In genomic region chr9:96420468-96421219, GRCh38 we compare ENCODE assay signal across 1 cellular context.
TF ChIP-seq lines count a peak whose summit lies in the region.

No MANE protein-coding gene starts in this region.

TF ChIP-seq in HepG2, 621 proteins besides CTCF, POLR2A, EP300 and RAD21 (continued from another document and continues in another):
- TF ChIP-seq ZBTB43 (CRISPR knock-in tag; conservative IDR thresholded peaks at IDR 0.05) (0 out of 2 replicates have a peak, but pooled peaks have one; percentile 63), THAP9 (CRISPR knock-in tag; IDR thresholded peaks at IDR 0.05; ENCODE audit: borderline replicate concordance) (no peak), SMAD3 (CRISPR knock-in tag; IDR thresholded peaks at IDR 0.05) (peak; percentile 70; the same call in 1 of the 2 replicates), ZNF761 (CRISPR knock-in tag; conservative IDR thresholded peaks at IDR 0.05) (0 out of 2 replicates have a peak, but pooled peaks have one; percentile 74), RCOR2 (CRISPR knock-in tag; IDR thresholded peaks at IDR 0.05) (peak; percentile 75; the same call in 1 of the 2 replicates), YEATS4 (CRISPR knock-in tag; IDR thresholded peaks at IDR 0.05; ENCODE audit: borderline replicate concordance) (peak; percentile 58; the same call in 1 of the 2 replicates), TARDBP (CRISPR knock-in tag; IDR thresholded peaks at IDR 0.05) (peak; percentile 81; the same call in 1 of the 2 replicates), NCOA2 (CRISPR knock-in tag; IDR thresholded peaks at IDR 0.05) (peak; percentile 84), ZNF770 (CRISPR knock-in tag; IDR thresholded peaks at IDR 0.05) (0 out of 2 replicates have a peak, but pooled peaks have one; percentile 20), MTF1 (CRISPR knock-in tag; IDR thresholded peaks at IDR 0.05) (no peak), ZNF782 (CRISPR knock-in tag; IDR thresholded peaks at IDR 0.05; ENCODE audit: borderline replicate concordance) (no peak), HMGXB3 (CRISPR knock-in tag; IDR thresholded peaks at IDR 0.05; ENCODE audit: borderline replicate concordance) (0 out of 2 replicates have a peak, but pooled peaks have one; percentile 48), ZEB1 (IDR thresholded peaks at IDR 0.05; ENCODE audit: insufficient replicate concordance, low read depth) (peak; percentile 66), TCF7 (IDR thresholded peaks at IDR 0.05; ENCODE audit: low read depth) (peak; percentile 63), NFIC (IDR thresholded peaks at IDR 0.05; ENCODE audit: low read length) (peak; percentile 74; the same call in 1 of the 2 replicates), GATAD1 (CRISPR knock-in tag; IDR thresholded peaks at IDR 0.05) (0 out of 2 replicates have a peak, but pooled peaks have one; percentile 46), JUN (CRISPR knock-in tag; IDR thresholded peaks at IDR 0.05) (peak; percentile 94), POGK (CRISPR knock-in tag; conservative IDR thresholded peaks at IDR 0.05) (no peak), ZNF205 (CRISPR knock-in tag; IDR thresholded peaks at IDR 0.05) (peak; percentile 81), FOXP4 (CRISPR knock-in tag; IDR thresholded peaks at IDR 0.05) (peak; percentile 89), SMAD1 (CRISPR knock-in tag; IDR thresholded peaks at IDR 0.05; ENCODE audit: borderline replicate concordance, low read depth) (no peak), TBX2 (CRISPR knock-in tag; IDR thresholded peaks at IDR 0.05; ENCODE audit: borderline replicate concordance) (peak; percentile 96), MEF2D (CRISPR knock-in tag; IDR thresholded peaks at IDR 0.05) (peak; percentile 99), CHCHD3 (CRISPR knock-in tag; IDR thresholded peaks at IDR 0.05) (no peak), SATB2 (CRISPR knock-in tag; IDR thresholded peaks at IDR 0.05) (no peak), AGO2 (optimal IDR thresholded peaks at IDR 0.05; ENCODE audit: low read depth, low read length) (no peak), GATAD2A (CRISPR knock-in tag; IDR thresholded peaks at IDR 0.05) (peak; percentile 94), ZNF816 (CRISPR knock-in tag; IDR thresholded peaks at IDR 0.05; ENCODE audit: borderline replicate concordance) (no peak), PPARG (CRISPR knock-in tag; conservative IDR thresholded peaks at IDR 0.05) (peak; percentile 100), KMT2A (CRISPR knock-in tag; IDR thresholded peaks at IDR 0.05) (peak; percentile 20; the same call in 1 of the 2 replicates), HDAC1 (CRISPR knock-in tag; IDR thresholded peaks at IDR 0.05) (peak; percentile 68), HOXA5 (CRISPR knock-in tag; IDR thresholded peaks at IDR 0.05) (peak; percentile 61), TGIF2 (CRISPR knock-in tag; IDR thresholded peaks at IDR 0.05) (peak; percentile 76; the same call in 1 of the 2 replicates), ZNF430 (CRISPR knock-in tag; IDR thresholded peaks at IDR 0.05) (0 out of 2 replicates have a peak, but pooled peaks have one; percentile 11), ZNF331 (CRISPR knock-in tag; IDR thresholded peaks at IDR 0.05) (peak; percentile 91; the same call in 1 of the 2 replicates)
- TF ChIP-seq, protein P1, sequence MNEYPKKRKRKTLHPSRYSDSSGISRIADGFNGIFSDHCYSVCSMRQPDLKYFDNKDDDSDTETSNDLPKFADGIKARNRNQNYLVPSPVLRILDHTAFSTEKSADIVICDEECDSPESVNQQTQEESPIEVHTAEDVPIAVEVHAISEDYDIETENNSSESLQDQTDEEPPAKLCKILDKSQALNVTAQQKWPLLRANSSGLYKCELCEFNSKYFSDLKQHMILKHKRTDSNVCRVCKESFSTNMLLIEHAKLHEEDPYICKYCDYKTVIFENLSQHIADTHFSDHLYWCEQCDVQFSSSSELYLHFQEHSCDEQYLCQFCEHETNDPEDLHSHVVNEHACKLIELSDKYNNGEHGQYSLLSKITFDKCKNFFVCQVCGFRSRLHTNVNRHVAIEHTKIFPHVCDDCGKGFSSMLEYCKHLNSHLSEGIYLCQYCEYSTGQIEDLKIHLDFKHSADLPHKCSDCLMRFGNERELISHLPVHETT (CRISPR knock-in tag; conservative IDR thresholded peaks at IDR 0.05) = 0 out of 2 replicates have a peak, but pooled peaks have one; percentile 34
- TF ChIP-seq, protein P2, sequence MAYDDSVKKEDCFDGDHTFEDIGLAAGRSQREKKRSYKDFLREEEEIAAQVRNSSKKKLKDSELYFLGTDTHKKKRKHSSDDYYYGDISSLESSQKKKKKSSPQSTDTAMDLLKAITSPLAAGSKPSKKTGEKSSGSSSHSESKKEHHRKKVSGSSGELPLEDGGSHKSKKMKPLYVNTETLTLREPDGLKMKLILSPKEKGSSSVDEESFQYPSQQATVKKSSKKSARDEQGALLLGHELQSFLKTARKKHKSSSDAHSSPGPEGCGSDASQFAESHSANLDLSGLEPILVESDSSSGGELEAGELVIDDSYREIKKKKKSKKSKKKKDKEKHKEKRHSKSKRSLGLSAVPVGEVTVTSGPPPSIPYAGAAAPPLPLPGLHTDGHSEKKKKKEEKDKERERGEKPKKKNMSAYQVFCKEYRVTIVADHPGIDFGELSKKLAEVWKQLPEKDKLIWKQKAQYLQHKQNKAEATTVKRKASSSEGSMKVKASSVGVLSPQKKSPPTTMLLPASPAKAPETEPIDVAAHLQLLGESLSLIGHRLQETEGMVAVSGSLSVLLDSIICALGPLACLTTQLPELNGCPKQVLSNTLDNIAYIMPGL (CRISPR knock-in tag; IDR thresholded peaks at IDR 0.05; ENCODE audit: borderline replicate concordance in 1 of 2, low read depth in 1 of 2) = peak in 1 of 2 experiments; percentile 23; a peak in 2 of 4 replicates
- TF ChIP-seq, protein P3, sequence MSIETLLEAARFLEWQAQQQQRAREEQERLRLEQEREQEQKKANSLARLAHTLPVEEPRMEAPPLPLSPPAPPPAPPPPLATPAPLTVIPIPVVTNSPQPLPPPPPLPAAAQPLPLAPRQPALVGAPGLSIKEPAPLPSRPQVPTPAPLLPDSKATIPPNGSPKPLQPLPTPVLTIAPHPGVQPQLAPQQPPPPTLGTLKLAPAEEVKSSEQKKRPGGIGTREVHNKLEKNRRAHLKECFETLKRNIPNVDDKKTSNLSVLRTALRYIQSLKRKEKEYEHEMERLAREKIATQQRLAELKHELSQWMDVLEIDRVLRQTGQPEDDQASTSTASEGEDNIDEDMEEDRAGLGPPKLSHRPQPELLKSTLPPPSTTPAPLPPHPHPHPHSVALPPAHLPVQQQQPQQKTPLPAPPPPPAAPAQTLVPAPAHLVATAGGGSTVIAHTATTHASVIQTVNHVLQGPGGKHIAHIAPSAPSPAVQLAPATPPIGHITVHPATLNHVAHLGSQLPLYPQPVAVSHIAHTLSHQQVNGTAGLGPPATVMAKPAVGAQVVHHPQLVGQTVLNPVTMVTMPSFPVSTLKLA (IDR thresholded peaks at IDR 0.05) = peak; percentile 48
- TF ChIP-seq, protein P4, sequence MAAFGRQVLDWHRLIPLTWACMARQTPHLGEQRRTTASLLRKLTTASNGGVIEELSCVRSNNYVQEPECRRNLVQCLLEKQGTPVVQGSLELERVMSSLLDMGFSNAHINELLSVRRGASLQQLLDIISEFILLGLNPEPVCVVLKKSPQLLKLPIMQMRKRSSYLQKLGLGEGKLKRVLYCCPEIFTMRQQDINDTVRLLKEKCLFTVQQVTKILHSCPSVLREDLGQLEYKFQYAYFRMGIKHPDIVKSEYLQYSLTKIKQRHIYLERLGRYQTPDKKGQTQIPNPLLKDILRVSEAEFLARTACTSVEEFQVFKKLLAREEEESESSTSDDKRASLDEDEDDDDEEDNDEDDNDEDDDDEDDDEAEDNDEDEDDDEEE (CRISPR knock-in tag; IDR thresholded peaks at IDR 0.05) = no peak
